41 cellular contexts compared by ENCODE assay signal in genomic region chr7:124251616-124252015, GRCh38.
"Had no signal": no experiment of that assay in that cellular context is flagged by ENCODE, and none has a peak within 500 bp of the region (broad histone marks: within the 10 kb centered on the region; RNA-seq: fewer than 3 reads in every experiment).

No MANE protein-coding gene starts in this region.

- H3K4me3 ChIP-seq: ascending aorta, body of pancreas, breast epithelium, PC-9 had no signal

- H3K4me3 Mint-ChIP-seq: activated B cell treated with CpG ODN at 0.5 μM for 24 hours; activated CD4-positive, alpha-beta memory T cell treated with anti-CD3 and anti-CD28 coated beads, Interleukin-2, amount 10 ng/mL, durations not matched to agents 7 days and 5 days; activated CD8-positive, alpha-beta memory T cell treated with anti-CD3 and anti-CD28 coated beads, Interleukin-2, amount 10 ng/mL, durations not matched to agents 7 days and 5 days; activated naive CD4-positive, alpha-beta T cell treated with anti-CD3 and anti-CD28 coated beads, Interleukin-2, amount 10 ng/mL, durations not matched to agents 7 days and 5 days; activated naive CD8-positive, alpha-beta T cell; activated naive CD8-positive, alpha-beta T cell treated with anti-CD3 and anti-CD28 coated beads, Interleukin-2, amount 50 U/mL, for 24 hours had no signal

- H3K4me1 ChIP-seq: ascending aorta, body of pancreas, breast epithelium had no signal

- ATAC-seq: activated CD8-positive, alpha-beta memory T cell treated with anti-CD3 and anti-CD28 coated beads, Interleukin-2, amount 10 ng/mL, durations not matched to agents 7 days and 5 days; activated naive CD8-positive, alpha-beta T cell treated with anti-CD3 and anti-CD28 coated beads, Interleukin-2, amount 50 U/mL, for 24 hours; body of pancreas; Right ventricle myocardium inferior; SK-N-SH treated with all-trans-retinoic acid at 6 μM for 48 hours had no signal

- H3K36me3 Mint-ChIP-seq: activated CD8-positive, alpha-beta memory T cell treated with anti-CD3 and anti-CD28 coated beads, Interleukin-2, amount 10 ng/mL, durations not matched to agents 7 days and 5 days; activated naive CD4-positive, alpha-beta T cell treated with anti-CD3 and anti-CD28 coated beads, Interleukin-2, amount 10 ng/mL, durations not matched to agents 7 days and 5 days; activated naive CD8-positive, alpha-beta T cell had no signal

- H3K9me3 ChIP-seq: ascending aorta, body of pancreas, breast epithelium had no signal

- H2AFZ ChIP-seq: PC-9 had no signal

- H3K36me3 ChIP-seq: ascending aorta, breast epithelium had no signal

- H3K27ac ChIP-seq: ascending aorta, body of pancreas, breast epithelium, PC-9, RWPE1, VCaP had no signal

- H3K27me3 Mint-ChIP-seq: activated B cell treated with CpG ODN at 0.5 μM for 24 hours; activated CD4-positive, alpha-beta memory T cell treated with anti-CD3 and anti-CD28 coated beads, Interleukin-2, amount 10 ng/mL, durations not matched to agents 7 days and 5 days; activated CD8-positive, alpha-beta memory T cell treated with anti-CD3 and anti-CD28 coated beads, Interleukin-2, amount 10 ng/mL, durations not matched to agents 7 days and 5 days; activated naive CD4-positive, alpha-beta T cell treated with anti-CD3 and anti-CD28 coated beads, Interleukin-2, amount 10 ng/mL, durations not matched to agents 7 days and 5 days; activated naive CD8-positive, alpha-beta T cell; activated naive CD8-positive, alpha-beta T cell treated with anti-CD3 and anti-CD28 coated beads, Interleukin-2, amount 50 U/mL, for 24 hours had no signal

- DNase-seq: activated B cell treated with CpG ODN at 0.5 μM for 24 hours; activated CD4-positive, alpha-beta memory T cell treated with anti-CD3 and anti-CD28 coated beads, Interleukin-2, amount 10 ng/mL, durations not matched to agents 7 days and 5 days; activated CD4-positive, alpha-beta T cell treated with anti-CD3 and anti-CD28 coated beads for 48 hours; activated CD4-positive, CD25-positive, alpha-beta regulatory T cell treated with anti-CD3 and anti-CD28 coated beads, Interleukin-2, amount 50 U/mL, for 72 hours; activated CD8-positive, alpha-beta memory T cell treated with anti-CD3 and anti-CD28 coated beads for 24 hours; activated CD8-positive, alpha-beta memory T cell treated with anti-CD3 and anti-CD28 coated beads, Interleukin-2, amount 10 ng/mL, durations not matched to agents 7 days and 5 days; activated CD8-positive, alpha-beta memory T cell treated with anti-CD3 and anti-CD28 coated beads, Interleukin-2, amount 50 U/mL, for 48 hours; activated effector memory CD4-positive, alpha-beta T cell treated with Interleukin-2 at 50 U/mL for 16 hours; activated naive CD4-positive, alpha-beta T cell treated with anti-CD3 and anti-CD28 coated beads, Interleukin-2, amount 10 ng/mL, durations not matched to agents 7 days and 5 days; activated naive CD8-positive, alpha-beta T cell treated with anti-CD3 and anti-CD28 coated beads, Interleukin-2, amount 50 U/mL, for 24 hours; activated T-cell treated with anti-CD3 and anti-CD28 coated beads, Interleukin-2, amount 50 U/mL, for 48 hours; amniotic stem cell; body of pancreas; cerebellar nuclear complex; Kasumi-1; KG1; MM.1S; MV-4-11; NCI-H1092; NCI-H1436 treated with DMSO at 0.1 percent for 48 hours; NCI-H1694 treated with DMSO at 0.1 percent for 48 hours; NCI-H2029 treated with DMSO at 0.1 percent for 48 hours; NCI-H2107; NCI-H226; NCI-H510A treated with DMSO at 0.1 percent for 48 hours; NCI-H526 treated with DMSO at 0.1 percent for 48 hours; NCI-H82; NK-92 treated with Interleukin-12 subunit alpha and Interleukin-12 subunit beta, amount 100 ng/mL, for 24 hours; PC-9; SIG-M5; SW 1271; T-helper 1 cell; T-helper 2 cell; T-helper 9 cell had no signal

- H3K27me3 ChIP-seq: ascending aorta, body of pancreas, breast epithelium had no signal

- H3K4me1 Mint-ChIP-seq: activated B cell treated with CpG ODN at 0.5 μM for 24 hours; activated CD4-positive, alpha-beta memory T cell treated with anti-CD3 and anti-CD28 coated beads, Interleukin-2, amount 10 ng/mL, durations not matched to agents 7 days and 5 days; activated CD8-positive, alpha-beta memory T cell treated with anti-CD3 and anti-CD28 coated beads, Interleukin-2, amount 10 ng/mL, durations not matched to agents 7 days and 5 days; activated naive CD4-positive, alpha-beta T cell treated with anti-CD3 and anti-CD28 coated beads, Interleukin-2, amount 10 ng/mL, durations not matched to agents 7 days and 5 days; activated naive CD8-positive, alpha-beta T cell treated with anti-CD3 and anti-CD28 coated beads, Interleukin-2, amount 50 U/mL, for 24 hours had no signal

- H3K27ac Mint-ChIP-seq: activated B cell treated with CpG ODN at 0.5 μM for 24 hours; activated CD4-positive, alpha-beta memory T cell treated with anti-CD3 and anti-CD28 coated beads, Interleukin-2, amount 10 ng/mL, durations not matched to agents 7 days and 5 days; activated CD8-positive, alpha-beta memory T cell treated with anti-CD3 and anti-CD28 coated beads, Interleukin-2, amount 10 ng/mL, durations not matched to agents 7 days and 5 days; activated naive CD4-positive, alpha-beta T cell treated with anti-CD3 and anti-CD28 coated beads, Interleukin-2, amount 10 ng/mL, durations not matched to agents 7 days and 5 days; activated naive CD8-positive, alpha-beta T cell; activated naive CD8-positive, alpha-beta T cell treated with anti-CD3 and anti-CD28 coated beads, Interleukin-2, amount 50 U/mL, for 24 hours had no signal

- H3K4me2 ChIP-seq: PC-9 had no signal
